ENCODE assay signal across 18 cellular contexts in genomic region chr6:135265278-135265677, GRCh38.
DNase-seq lines count a peak whose midpoint lies in the region; ATAC-seq and TF ChIP-seq lines count a peak whose summit lies in the region.
"Had no signal": no experiment of that assay in that cellular context is flagged by ENCODE, and none has a peak within 500 bp of the region (broad histone marks: within the 10 kb centered on the region; RNA-seq: fewer than 3 reads in every experiment).

No MANE protein-coding gene starts in this region.

- no peaks in the 10 kb centered on the region; the same call in 1 of the 2 replicates for H3K9me3 ChIP-seq in OCI-LY7 (ENCODE audit: low read length)
- H3K9me3 ChIP-seq: BE2C, SJCRH30 had no signal

- no peak overlapping the region for H3K4me3 Mint-ChIP-seq in osteocyte (ENCODE audit: unreplicated experiment)
- H3K4me3 Mint-ChIP-seq: CD8-positive, alpha-beta T cell had no signal

- TF ChIP-seq CTCF in GM12864 (IDR thresholded peaks at IDR 0.05; ENCODE audit: low read depth, low read length, missing control alignments) (peak; percentile 27), OCI-LY7 (conservative IDR thresholded peaks at IDR 0.05; ENCODE audit: low read length) (peak; percentile 71), osteocyte (IDR thresholded peaks at IDR 0.05) (no peak)

- H3K36me3 Mint-ChIP-seq in osteocyte (ENCODE audit: unreplicated experiment) = no peaks in the 10 kb centered on the region
- H3K36me3 Mint-ChIP-seq: CD8-positive, alpha-beta T cell had no signal

- H3K36me3 ChIP-seq in OCI-LY7 (ENCODE audit: insufficient read depth, low read length) = 0 out of 2 replicates have a peak, but pooled peaks cover 3% of the 10 kb centered on the region
- H3K36me3 ChIP-seq: BE2C, SJCRH30 had no signal

- no peak for DNase-seq in GM12864 (ENCODE audit: low read depth)
- DNase-seq in OCI-LY7 (ENCODE audit: low spot score) = peak; percentile 88
- DNase-seq in osteocyte (ENCODE audit: extremely low spot score, unreplicated experiment) = peak; percentile 11
- no peak for DNase-seq in AG20443 (ENCODE audit: low spot score)
- DNase-seq in HEK293T (ENCODE audit: extremely low spot score) = no peak
- no peak for DNase-seq in mucosa of gallbladder (ENCODE audit: low spot score)
- DNase-seq: BE2C; CD8-positive, alpha-beta T cell; DMS79 treated with DMSO at 0.1 percent for 48 hours; GF-D8; Karpas-422; NCI-H187 treated with DMSO at 0.1 percent for 48 hours; NCI-H510A; SJCRH30; SW 1271 had no signal

- H3K4me3 ChIP-seq in GM12864 (ENCODE audit: low read depth, low read length) (no peak overlapping the region), OCI-LY7 (ENCODE audit: low read depth, low read length, poor library complexity, severe bottlenecking) (peak overlapping the region; percentile 13)
- H3K4me3 ChIP-seq: SJCRH30 had no signal

- BruUV-seq in OCI-LY7 (replicated peaks; lab: Mats Ljungman, UMichigan) = no TSS peak

- no peak overlapping the region for H3K27ac Mint-ChIP-seq in osteocyte (ENCODE audit: unreplicated experiment)
- H3K27ac Mint-ChIP-seq: CD8-positive, alpha-beta T cell had no signal

- no peaks in the 10 kb centered on the region for H4K20me1 ChIP-seq in OCI-LY7 (ENCODE audit: insufficient read depth, low read length)

- intact Hi-C loops in OCI-LY7 (cut with micrococcal nuclease; ENCODE audit: unreplicated experiment) = no loop called here

- peak overlapping the region; percentile 92 for H3K27ac ChIP-seq in OCI-LY7 (ENCODE audit: low read depth, low read length, poor library complexity, severe bottlenecking)
- H3K27ac ChIP-seq: RWPE1, SJCRH30 had no signal

- H3K79me2 ChIP-seq in OCI-LY7 (ENCODE audit: insufficient read depth, low read depth, low read length) = no peaks in the 10 kb centered on the region

- no peaks in the 10 kb centered on the region for H3K9me2 ChIP-seq in OCI-LY7 (ENCODE audit: insufficient read depth, low read length)

- POLR2A ChIA-PET in OCI-LY7 (lab: Charles Lee) = interaction anchor here (0.6 to 1.5 kb wide), 10 partner anchors 15 to 164 kb away, joined by 3 to 5 read pairs (median 4); no protein-coding TSS in a partner anchor
- POLR2A ChIA-PET in HEK293T (lab: Yijun Ruan, JAX) = no interaction called here

- ATAC-seq in GM19372 (IDR thresholded peaks at IDR 0.05; ENCODE audit: low read depth, unreplicated experiment) = peak; percentile 61
- ATAC-seq: CD8-positive, alpha-beta T cell; HepG2 had no signal

- H3K9me3 Mint-ChIP-seq in osteocyte (ENCODE audit: unreplicated experiment) = no peaks in the 10 kb centered on the region
- H3K9me3 Mint-ChIP-seq: CD8-positive, alpha-beta T cell had no signal

- H3K4me1 Mint-ChIP-seq in osteocyte (ENCODE audit: unreplicated experiment) = no peaks in the 10 kb centered on the region

- H3K27me3 Mint-ChIP-seq in osteocyte (ENCODE audit: unreplicated experiment) = no peaks in the 10 kb centered on the region

- CTCF ChIA-PET in OCI-LY7 (lab: Charles Lee; ENCODE audit: unreplicated experiment) = no interaction called here
- CTCF ChIA-PET in HEK293T (lab: Yijun Ruan, JAX) = interaction anchor here (0.6 kb wide), 1 partner anchor 1141 kb away, joined by 3 read pairs; no protein-coding TSS in a partner anchor

- H2AFZ ChIP-seq in OCI-LY7 (ENCODE audit: low read length) = peak overlapping the region; percentile 85

- H3K4me1 ChIP-seq in OCI-LY7 (ENCODE audit: insufficient read depth, low read length, poor library complexity, severe bottlenecking) = peaks cover 76% of the 10 kb centered on the region
- H3K4me1 ChIP-seq: BE2C, SJCRH30 had no signal

- peak overlapping the region; percentile 42 for H3K4me2 ChIP-seq in OCI-LY7 (ENCODE audit: low read length)

TF ChIP-seq in HEK293T, 16 proteins besides CTCF, POLR2A, EP300 and RAD21:
- TF ChIP-seq L3MBTL2 (conservative IDR thresholded peaks at IDR 0.05) (no peak), ELF4 (IDR thresholded peaks at IDR 0.05) (no peak), ARNT (IDR thresholded peaks at IDR 0.05) (no peak), ZNF384 (IDR thresholded peaks at IDR 0.05) (no peak), FOXM1 (IDR thresholded peaks at IDR 0.05; ENCODE audit: borderline replicate concordance) (no peak), PKNOX1 (IDR thresholded peaks at IDR 0.05) (no peak), FOXK2 (IDR thresholded peaks at IDR 0.05) (no peak), TARDBP (IDR thresholded peaks at IDR 0.05) (no peak)

Comparison
In these comparisons a context has a peak if more than half of its experiments do, and no peak if none do; other contexts are left out.
1. DNase-seq: peak in OCI-LY7 (single experiment) and osteocyte (single experiment); none in GM12864 (single experiment), AG20443 (single experiment), HEK293T (single experiment) and mucosa of gallbladder (single experiment).